Comparison of ENCODE assay signal across 23 cellular contexts in the genomic region with DNA sequence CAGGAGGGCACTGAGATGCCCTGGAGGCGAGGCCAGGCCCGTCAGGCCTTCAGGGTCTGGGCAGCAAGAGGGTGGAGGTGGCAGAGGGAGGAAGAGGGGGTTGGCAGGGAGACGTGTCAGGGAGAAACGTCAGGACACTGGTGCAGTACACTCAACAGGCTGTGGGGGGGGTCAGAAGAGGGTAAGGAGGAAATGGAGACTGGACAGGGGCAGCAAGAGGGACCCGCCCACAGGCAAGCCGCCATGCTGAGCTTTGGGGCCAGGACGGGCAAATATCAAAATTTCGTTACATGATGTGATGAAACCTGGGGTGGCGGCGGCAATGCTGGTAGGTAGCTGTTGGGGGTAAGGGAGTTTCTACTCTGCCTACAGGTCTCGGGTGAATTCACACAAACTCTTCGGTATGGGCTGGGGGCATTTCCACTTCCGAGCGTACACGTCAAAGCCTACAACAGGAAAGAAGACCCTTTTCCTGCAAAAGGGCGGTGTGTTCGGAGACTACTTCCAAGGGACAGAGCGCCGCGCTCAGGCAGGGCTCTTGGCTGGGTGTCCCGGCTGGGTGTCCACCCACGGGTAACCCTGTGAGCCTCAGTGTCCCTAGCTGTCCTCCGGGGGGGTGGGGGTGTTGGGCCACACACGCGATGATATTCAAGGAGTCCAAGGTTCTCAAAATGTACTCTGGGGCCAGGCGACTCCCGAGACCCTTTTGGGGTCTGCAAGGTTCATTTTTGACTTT. TPM values are rescaled to one million over a fixed set of nuclear protein-coding genes. Genes with fewer than 3 reads are reported as not detected.
DNase-seq lines count a peak whose midpoint lies in the region; ATAC-seq and TF ChIP-seq lines count a peak whose summit lies in the region.
"Had no signal": no experiment of that assay in that cellular context is flagged by ENCODE, and none has a peak within 500 bp of the region (broad histone marks: within the 10 kb centered on the region; RNA-seq: fewer than 3 reads in every experiment).

No MANE protein-coding gene starts in this region.

- ATAC-seq in GM18511 (IDR thresholded peaks at IDR 0.05; ENCODE audit: unreplicated experiment) = no peak
- ATAC-seq: activated naive CD8-positive, alpha-beta T cell treated with anti-CD3 and anti-CD28 coated beads, Interleukin-2, amount 50 U/mL, for 24 hours; GM12878; HepG2; natural killer cell; psoas muscle; Right ventricle myocardium inferior had no signal

- TF ChIP-seq CTCF in GM12864 (IDR thresholded peaks at IDR 0.05; ENCODE audit: low read depth, low read length, missing control alignments) = peak; percentile 29
- no peak for TF ChIP-seq CTCF in hepatocyte (IDR thresholded peaks at IDR 0.05; ENCODE audit: poor library complexity)
- TF ChIP-seq CTCF in osteoblast (IDR thresholded peaks at IDR 0.05; ENCODE audit: extremely low read depth, low read depth, low read length) = no peak
- no peak for TF ChIP-seq CTCF in uterus (IDR thresholded peaks at IDR 0.05)

- no peaks in the 10 kb centered on the region for H3K79me2 ChIP-seq in hepatocyte
- H3K79me2 ChIP-seq in osteoblast (ENCODE audit: insufficient read depth, low read length) = no peaks in the 10 kb centered on the region

- TF ChIP-seq POLR2A in uterus (IDR thresholded peaks at IDR 0.05) = no peak

- no peak overlapping the region for H3K4me3 ChIP-seq in GM12864 (ENCODE audit: low read depth, low read length)
- no peak overlapping the region for H3K4me3 ChIP-seq in hepatocyte
- H3K4me3 ChIP-seq in osteoblast (ENCODE audit: insufficient read depth, low read length) = no peak overlapping the region
- no peak overlapping the region for H3K4me3 ChIP-seq in uterus
- H3K4me3 ChIP-seq: GM12878, psoas muscle, skin epidermis had no signal

- H2AFZ ChIP-seq in hepatocyte (no peak overlapping the region), osteoblast (ENCODE audit: low read length) (no peak overlapping the region)

- no peak overlapping the region for H3K4me2 ChIP-seq in hepatocyte
- H3K4me2 ChIP-seq in osteoblast (ENCODE audit: insufficient read depth, low read length) = no peak overlapping the region

- DNase-seq in GM12864 (ENCODE audit: low read depth) (no peak), hepatocyte (ENCODE audit: low spot score) (no peak), osteoblast (ENCODE audit: insufficient read length, low spot score, missing footprints) (peak; percentile 48), uterus (no peak), NCI-H748 (lab: John Stamatoyannopoulos, UW; ENCODE audit: unreplicated experiment) (no peak), Ammon's horn (ENCODE audit: low spot score) (no peak)
- DNase-seq: activated CD4-positive, alpha-beta T cell treated with anti-CD3 and anti-CD28 coated beads, Interleukin-2, amount 50 U/mL, for 1 hour; activated gamma-delta T cell; activated naive CD8-positive, alpha-beta T cell treated with anti-CD3 and anti-CD28 coated beads, Interleukin-2, amount 50 U/mL, for 24 hours; DMS79; effector memory CD4-positive, alpha-beta T cell; natural killer cell; NCI-H2081; NCI-H345; psoas muscle; stimulated activated CD4-positive, alpha-beta T cell treated with anti-CD3 and anti-CD28 coated beads, Interleukin-2, amount 100 ng/mL, for 48 hours; stimulated activated naive CD4-positive, alpha-beta T cell treated with Interleukin-2 at 50 U/mL for 16 hours had no signal

- H3K27ac ChIP-seq in KOPT-K1 (ENCODE audit: low read depth, low read length, poor library complexity, severe bottlenecking) = peak overlapping the region; percentile 19
- H3K27ac ChIP-seq in hepatocyte = peak overlapping the region; percentile 40
- H3K27ac ChIP-seq in osteoblast (ENCODE audit: low read depth, low read length) = no peak overlapping the region
- no peak overlapping the region for H3K27ac ChIP-seq in uterus
- H3K27ac ChIP-seq: psoas muscle, skin epidermis had no signal

- intact Hi-C loops in uterus (cut with DNase I; ENCODE audit: low total_unique reads) = loop anchor here (5.0 kb wide), 1 partner anchor 145 kb away; no protein-coding TSS in a partner anchor

- 90% methylated on average over 27 of the region's 27 CpGs for WGBS in hepatocyte (ENCODE audit: low lambda C conversion rate, missing lambda C conversion rate)

- H3K27me3 ChIP-seq in hepatocyte (no peaks in the 10 kb centered on the region), osteoblast (ENCODE audit: insufficient read depth, low read length) (no peaks in the 10 kb centered on the region), uterus (no peaks in the 10 kb centered on the region)

- H4K20me1 ChIP-seq in hepatocyte (ENCODE audit: insufficient read depth, poor library complexity, severe bottlenecking) (no peaks in the 10 kb centered on the region), osteoblast (ENCODE audit: insufficient read depth, low read length) (no peaks in the 10 kb centered on the region)

- H3K4me1 ChIP-seq in hepatocyte (ENCODE audit: insufficient read depth) (peaks cover 15% of the 10 kb centered on the region), osteoblast (ENCODE audit: insufficient read depth, low read length) (peaks cover 3% of the 10 kb centered on the region), uterus (no peaks in the 10 kb centered on the region)
- H3K4me1 ChIP-seq: psoas muscle had no signal

- H3K9me3 ChIP-seq in KOPT-K1 (ENCODE audit: insufficient read depth, low read length, poor library complexity, severe bottlenecking) (no peaks in the 10 kb centered on the region), hepatocyte (ENCODE audit: low read depth) (no peaks in the 10 kb centered on the region), osteoblast (ENCODE audit: low read depth, low read length) (no peaks in the 10 kb centered on the region), uterus (no peaks in the 10 kb centered on the region)
- H3K9me3 ChIP-seq: psoas muscle had no signal

- H3K36me3 ChIP-seq in KOPT-K1 (ENCODE audit: insufficient read depth, low read length) (peaks cover 75% of the 10 kb centered on the region), hepatocyte (replicated peaks; ENCODE audit: insufficient read depth, low read depth) (no peaks in the 10 kb centered on the region), osteoblast (ENCODE audit: insufficient read depth, low read length) (peaks cover 33% of the 10 kb centered on the region), uterus (no peaks in the 10 kb centered on the region)

- H3K9me2 ChIP-seq in hepatocyte (replicated peaks; ENCODE audit: insufficient read depth) = no peaks in the 10 kb centered on the region

RNA-seq across cellular contexts. Expression of gene ATP2A3, which starts 43.3 kb away (rescaled TPM):
- total RNA-seq in hepatocyte (2.4 and 4.1 TPM in 2 replicates), osteoblast (1.4 and 1.8 TPM in 2 replicates), uterus (10 to 100 TPM in 3 of 4 donors, 1 to 10 TPM in 1; 5.7 to 33.6 (median 17.5) TPM)
- polyA plus RNA-seq in hepatocyte = 2.2 and 4.5 TPM in 2 replicates
- total RNA-seq: HepG2 had no signal

Comparison
In these comparisons a context has a peak if more than half of its experiments do, and no peak if none do; other contexts are left out.
1. H3K27ac ChIP-seq: peak in KOPT-K1 (single experiment) and hepatocyte (single experiment); none in osteoblast (single experiment) and uterus (0 of 2).